17 cellular contexts compared by ENCODE assay signal in the genomic region with DNA sequence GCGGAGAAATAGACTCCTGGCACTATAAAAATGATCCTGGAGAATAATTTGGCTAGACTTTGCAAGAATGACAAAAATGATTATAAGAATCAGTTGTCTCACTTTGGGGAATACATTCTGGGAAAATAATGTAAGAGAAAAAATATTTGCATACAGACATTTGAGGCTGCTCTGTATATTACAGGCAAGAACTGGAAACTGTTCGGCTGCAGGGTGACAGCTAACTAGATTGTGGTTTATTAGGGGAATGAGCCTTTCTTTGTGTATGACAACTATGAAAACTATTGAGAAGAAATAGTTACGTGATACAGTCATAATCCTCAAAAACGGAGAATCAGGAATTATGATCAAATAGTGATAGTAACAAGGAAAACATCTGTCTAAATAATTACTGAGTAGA. TPM values are rescaled to one million over a fixed set of nuclear protein-coding genes. Genes with fewer than 3 reads are reported as not detected.
DNase-seq lines count a peak whose midpoint lies in the region; ATAC-seq, FAIRE-seq and TF ChIP-seq lines count a peak whose summit lies in the region.
"Had no signal": no experiment of that assay in that cellular context is flagged by ENCODE, and none has a peak within 500 bp of the region (broad histone marks: within the 10 kb centered on the region; RNA-seq: fewer than 3 reads in every experiment).

No MANE protein-coding gene starts in this region.

- H3K4me2 ChIP-seq in astrocyte (ENCODE audit: low read length), result peak overlapping the region; percentile 73

- H3K9me3 ChIP-seq in astrocyte (ENCODE audit: insufficient read depth, low read depth, low read length), result no peaks in the 10 kb centered on the region
- H3K9me3 ChIP-seq: esophagus squamous epithelium, tibial nerve had no signal

- no peak for TF ChIP-seq CTCF in astrocyte (IDR thresholded peaks at IDR 0.05; ENCODE audit: insufficient read depth, low read depth, low read length)

- FAIRE-seq in astrocyte (lab: Jason Lieb, UNC), result peak; percentile 98
- no peak for FAIRE-seq in GM19239 (lab: Jason Lieb, UNC)

- H3K4me3 Mint-ChIP-seq in astrocyte (ENCODE audit: unreplicated experiment), result peak overlapping the region; percentile 64
- H3K4me3 Mint-ChIP-seq: naive thymus-derived CD8-positive, alpha-beta T cell had no signal

- no peak for ATAC-seq in HG03457 (IDR thresholded peaks at IDR 0.05; ENCODE audit: unreplicated experiment)
- ATAC-seq in GM21717 (IDR thresholded peaks at IDR 0.05; ENCODE audit: unreplicated experiment), result no peak
- ATAC-seq in Right ventricle myocardium superior (ENCODE audit: poor library complexity), result no peak
- ATAC-seq: naive thymus-derived CD8-positive, alpha-beta T cell had no signal

- peaks cover 21% of the 10 kb centered on the region for H3K4me1 ChIP-seq in astrocyte (ENCODE audit: insufficient read depth, low read length)

- H3K27me3 ChIP-seq in astrocyte (ENCODE audit: insufficient read depth, low read length), result no peaks in the 10 kb centered on the region
- H3K27me3 ChIP-seq: esophagus squamous epithelium, tibial nerve had no signal

- peaks cover 22% of the 10 kb centered on the region for H3K4me1 Mint-ChIP-seq in astrocyte (ENCODE audit: low read depth, unreplicated experiment)

- H3K27ac Mint-ChIP-seq in astrocyte (ENCODE audit: unreplicated experiment), result peak overlapping the region; percentile 79

- no peaks in the 10 kb centered on the region for H3K36me3 ChIP-seq in astrocyte (ENCODE audit: insufficient read depth, low read length)

- H3K9ac ChIP-seq in astrocyte (ENCODE audit: low read length), result peak overlapping the region; percentile 75

- H3K27ac ChIP-seq in astrocyte (ENCODE audit: low read depth, low read length), result peak overlapping the region; percentile 93

- H4K20me1 ChIP-seq in astrocyte (ENCODE audit: insufficient read depth, low read length), result no peaks in the 10 kb centered on the region

- DNase-seq in A172 (ENCODE audit: low spot score) (peak; percentile 74), HCEC 1CT (peak; percentile 92), astrocyte (ENCODE audit: low read depth) (peak; percentile 88), glomerular visceral epithelial cell (ENCODE audit: extremely low spot score) (peak; percentile 66), GM19239 (ENCODE audit: insufficient read length, low spot score) (no peak), Right ventricle myocardium superior (no peak)
- DNase-seq: activated T-cell treated with anti-CD3 and anti-CD28 coated beads, Interleukin-2, amount 50 U/mL, for 48 hours; AML-193; DND-41; esophagus squamous epithelium; naive thymus-derived CD8-positive, alpha-beta T cell; NCI-H1436 treated with DMSO at 0.1 percent for 48 hours; NCI-H774 had no signal

- intact Hi-C loops in Right ventricle myocardium superior (cut with DNase I), result loop anchor here (2.0 kb wide), 1 partner anchor 43 kb away; no protein-coding TSS in a partner anchor

- H3K27me3 Mint-ChIP-seq in astrocyte (ENCODE audit: low read depth, unreplicated experiment), result no peaks in the 10 kb centered on the region
- H3K27me3 Mint-ChIP-seq: naive thymus-derived CD8-positive, alpha-beta T cell had no signal

- H2AFZ ChIP-seq in astrocyte (ENCODE audit: low read depth, low read length), result no peak overlapping the region

- H3K36me3 Mint-ChIP-seq in astrocyte (ENCODE audit: low read depth, unreplicated experiment), result peaks cover 17% of the 10 kb centered on the region

- peaks cover 25% of the 10 kb centered on the region for H3K79me2 ChIP-seq in astrocyte (ENCODE audit: insufficient read depth, low read length)

- no peak overlapping the region for H3K4me3 ChIP-seq in astrocyte (ENCODE audit: insufficient read depth, low read depth, low read length)
- H3K4me3 ChIP-seq: esophagus squamous epithelium, skin epidermis, tibial nerve had no signal

- H3K9me3 Mint-ChIP-seq in astrocyte (ENCODE audit: unreplicated experiment), result no peaks in the 10 kb centered on the region
- H3K9me3 Mint-ChIP-seq: naive thymus-derived CD8-positive, alpha-beta T cell had no signal

RNA-seq across cellular contexts. Expression of a gene that starts 8.6 kb away (rescaled TPM):
- 9.4 and 13.4 TPM in 2 replicates for total RNA-seq in A172 (2014; rRNA removed; shearing (Covaris generic))
- total RNA-seq in astrocyte, result 24.2 and 24.4 TPM in 2 replicates
- 16.7 TPM for total RNA-seq in Right ventricle myocardium superior

RNA-seq across cellular contexts. Expression of a gene that starts 33.0 kb away (rescaled TPM):
- total RNA-seq in A172 (2014; rRNA removed; shearing (Covaris generic)), result 463 and 480 TPM in 2 replicates
- total RNA-seq in astrocyte (1,303 and 1,496 TPM in 2 replicates), Right ventricle myocardium superior (1.6 TPM)

Comparison
In these comparisons a context has a peak if more than half of its experiments do, and no peak if none do; other contexts are left out.
1. DNase-seq: peak in A172 (single experiment), HCEC 1CT (single experiment), astrocyte (single experiment) and glomerular visceral epithelial cell (single experiment); none in GM19239 (single experiment) and Right ventricle myocardium superior (single experiment).
2. RNA of a gene that starts 33.0 kb away (total RNA-seq): 1,303 to 1,496 TPM in astrocyte and 463 to 480 TPM in A172; 1.6 TPM in Right ventricle myocardium superior (single experiment); every median in the first group is over 100 times any median in the second.